ENCODE assay signal across 8 cellular contexts in genomic region chr6:99603421-99604160, GRCh38. TPM values are rescaled to one million over a fixed set of nuclear protein-coding genes. Genes with fewer than 3 reads are reported as not detected.
DNase-seq lines count a peak whose midpoint lies in the region; ATAC-seq lines count a peak whose summit lies in the region.

No MANE protein-coding gene starts in this region.

- intact Hi-C loops in activated T-helper 1 cell treated with anti-CD3 and anti-CD28 coated beads, Interleukin-12 subunit alpha, Interleukin-12 subunit beta, Interleukin-2, Interleukin-4 antibody, amounts not matched to agents 30 ng/mL and 10 ng/mL and 1 ng/mL, durations not matched to agents 14 hours and 24 hours and 36 hours (cut with micrococcal nuclease) = loop anchor here (2.0 kb wide), 1 partner anchor 15 kb away; no protein-coding TSS in a partner anchor

- H3K4me1 Mint-ChIP-seq in activated T-helper 1 cell treated with anti-CD3 and anti-CD28 coated beads, Interleukin-12 subunit alpha, Interleukin-12 subunit beta, Interleukin-2, Interleukin-4 antibody, amounts not matched to agents 30 ng/mL and 10 ng/mL and 1 ng/mL, durations not matched to agents 14 hours and 24 hours and 36 hours (ENCODE audit: low read depth) = peaks cover 31% of the 10 kb centered on the region
- H3K4me1 Mint-ChIP-seq in stimulated activated memory B cell treated with anti-CD40 and anti-IgM and Interleukin-4, amounts not matched to agents 10 μg/mL and 1 μg/mL and 100 μg/mL, for 72 hours = peaks cover 25% of the 10 kb centered on the region

- no peaks in the 10 kb centered on the region for H3K36me3 ChIP-seq in iPS-15b (ENCODE audit: control insufficient read depth, insufficient read depth, low read length)

- peaks cover 100% of the 10 kb centered on the region for H3K27me3 ChIP-seq in iPS-15b (ENCODE audit: control insufficient read depth, insufficient read depth, low read length)

- peaks cover 7% of the 10 kb centered on the region for H3K9me3 Mint-ChIP-seq in activated T-helper 1 cell treated with anti-CD3 and anti-CD28 coated beads, Interleukin-12 subunit alpha, Interleukin-12 subunit beta, Interleukin-2, Interleukin-4 antibody, amounts not matched to agents 30 ng/mL and 10 ng/mL and 1 ng/mL, durations not matched to agents 14 hours and 24 hours and 36 hours
- no peaks in the 10 kb centered on the region for H3K9me3 Mint-ChIP-seq in stimulated activated memory B cell treated with anti-CD40 and anti-IgM and Interleukin-4, amounts not matched to agents 10 μg/mL and 1 μg/mL and 100 μg/mL, for 72 hours

- peak; percentile 7 for DNase-seq in activated CD4-positive, alpha-beta T cell treated with anti-CD3 and anti-CD28 coated beads for 1 hour
- no peak for DNase-seq in activated CD4-positive, alpha-beta T cell treated with anti-CD3 and anti-CD28 coated beads, Interleukin-2, amount 50 U/mL, for 1 hour
- no peak for DNase-seq in activated T-helper 1 cell treated with anti-CD3 and anti-CD28 coated beads, Interleukin-12 subunit alpha, Interleukin-12 subunit beta, Interleukin-2, Interleukin-4 antibody, amounts not matched to agents 30 ng/mL and 10 ng/mL and 1 ng/mL, durations not matched to agents 14 hours and 24 hours and 36 hours (ENCODE audit: low spot score)
- DNase-seq in NCI-H187 (lab: John Stamatoyannopoulos, UW) = no peak

- H3K4me1 ChIP-seq in iPS-15b (ENCODE audit: control insufficient read depth, insufficient read depth, low read length) = peaks cover 3% of the 10 kb centered on the region

- H3K27me3 Mint-ChIP-seq in activated T-helper 1 cell treated with anti-CD3 and anti-CD28 coated beads, Interleukin-12 subunit alpha, Interleukin-12 subunit beta, Interleukin-2, Interleukin-4 antibody, amounts not matched to agents 30 ng/mL and 10 ng/mL and 1 ng/mL, durations not matched to agents 14 hours and 24 hours and 36 hours (ENCODE audit: insufficient read depth) = peaks cover 85% of the 10 kb centered on the region
- peaks cover 87% of the 10 kb centered on the region for H3K27me3 Mint-ChIP-seq in stimulated activated memory B cell treated with anti-CD40 and anti-IgM and Interleukin-4, amounts not matched to agents 10 μg/mL and 1 μg/mL and 100 μg/mL, for 72 hours

- peak overlapping the region; percentile 15 for H3K4me3 Mint-ChIP-seq in activated T-helper 1 cell treated with anti-CD3 and anti-CD28 coated beads, Interleukin-12 subunit alpha, Interleukin-12 subunit beta, Interleukin-2, Interleukin-4 antibody, amounts not matched to agents 30 ng/mL and 10 ng/mL and 1 ng/mL, durations not matched to agents 14 hours and 24 hours and 36 hours
- H3K4me3 Mint-ChIP-seq in stimulated activated memory B cell treated with anti-CD40 and anti-IgM and Interleukin-4, amounts not matched to agents 10 μg/mL and 1 μg/mL and 100 μg/mL, for 72 hours = peak overlapping the region; percentile 67

- H3K4me3 ChIP-seq in iPS-15b (ENCODE audit: low read depth, low read length) = peak overlapping the region; percentile 45

- H3K27ac Mint-ChIP-seq in activated T-helper 1 cell treated with anti-CD3 and anti-CD28 coated beads, Interleukin-12 subunit alpha, Interleukin-12 subunit beta, Interleukin-2, Interleukin-4 antibody, amounts not matched to agents 30 ng/mL and 10 ng/mL and 1 ng/mL, durations not matched to agents 14 hours and 24 hours and 36 hours = no peak overlapping the region
- no peak overlapping the region for H3K27ac Mint-ChIP-seq in stimulated activated memory B cell treated with anti-CD40 and anti-IgM and Interleukin-4, amounts not matched to agents 10 μg/mL and 1 μg/mL and 100 μg/mL, for 72 hours

- ATAC-seq in HG03066 (IDR thresholded peaks at IDR 0.05; ENCODE audit: low read depth, unreplicated experiment) (peak; percentile 43), HG03521 (IDR thresholded peaks at IDR 0.05; ENCODE audit: unreplicated experiment) (no peak)
- no peak for ATAC-seq in stimulated activated memory B cell treated with anti-CD40 and anti-IgM and Interleukin-4, amounts not matched to agents 10 μg/mL and 1 μg/mL and 100 μg/mL, for 72 hours

- H3K36me3 Mint-ChIP-seq in activated T-helper 1 cell treated with anti-CD3 and anti-CD28 coated beads, Interleukin-12 subunit alpha, Interleukin-12 subunit beta, Interleukin-2, Interleukin-4 antibody, amounts not matched to agents 30 ng/mL and 10 ng/mL and 1 ng/mL, durations not matched to agents 14 hours and 24 hours and 36 hours (ENCODE audit: low read depth) = no peaks in the 10 kb centered on the region
- no peaks in the 10 kb centered on the region for H3K36me3 Mint-ChIP-seq in stimulated activated memory B cell treated with anti-CD40 and anti-IgM and Interleukin-4, amounts not matched to agents 10 μg/mL and 1 μg/mL and 100 μg/mL, for 72 hours

- no peak overlapping the region for H3K9ac ChIP-seq in iPS-15b (ENCODE audit: low read depth, low read length)

- no peaks in the 10 kb centered on the region for H3K9me3 ChIP-seq in iPS-15b (ENCODE audit: control insufficient read depth, insufficient read depth, low read length)

RNA-seq across cellular contexts. Expression of gene PRDM13, which starts 3.0 kb away (rescaled TPM):
- 0.15 TPM in 1 of 2 replicates, not detected in the other for total RNA-seq in activated T-helper 1 cell treated with anti-CD3 and anti-CD28 coated beads, Interleukin-12 subunit alpha, Interleukin-12 subunit beta, Interleukin-2, Interleukin-4 antibody, amounts not matched to agents 30 ng/mL and 10 ng/mL and 1 ng/mL, durations not matched to agents 14 hours and 24 hours and 36 hours

RNA-seq across cellular contexts. Expression of gene CCNC, which starts 35.1 kb away (rescaled TPM):
- 51.3 and 54.0 TPM in 2 replicates for total RNA-seq in activated T-helper 1 cell treated with anti-CD3 and anti-CD28 coated beads, Interleukin-12 subunit alpha, Interleukin-12 subunit beta, Interleukin-2, Interleukin-4 antibody, amounts not matched to agents 30 ng/mL and 10 ng/mL and 1 ng/mL, durations not matched to agents 14 hours and 24 hours and 36 hours
